Comparison of ENCODE assay signal across 17 cellular contexts in the genomic region with DNA sequence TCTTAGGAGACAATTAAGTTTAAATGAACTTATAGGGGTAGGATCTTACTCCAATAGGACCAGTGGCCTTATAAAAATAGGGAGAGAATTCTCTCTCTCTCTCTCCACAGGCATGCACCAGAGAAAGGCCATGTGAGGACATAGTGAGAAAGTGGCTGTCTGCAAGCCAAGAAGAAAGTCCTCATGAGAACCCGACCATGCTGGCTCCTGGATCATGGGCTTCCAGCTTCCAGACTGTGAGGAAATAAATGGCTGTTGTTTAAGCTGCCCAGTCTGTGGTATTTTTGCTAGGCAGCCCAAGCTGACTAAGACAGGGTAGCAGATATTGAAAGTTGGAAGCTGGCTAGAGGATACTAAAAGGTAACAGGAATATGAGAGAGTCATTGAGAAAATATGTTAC.
DNase-seq lines count a peak whose midpoint lies in the region; ATAC-seq and TF ChIP-seq lines count a peak whose summit lies in the region.
"Had no signal": no experiment of that assay in that cellular context is flagged by ENCODE, and none has a peak within 500 bp of the region (broad histone marks: within the 10 kb centered on the region; RNA-seq: fewer than 3 reads in every experiment).

No MANE protein-coding gene starts in this region.

- no peaks in the 10 kb centered on the region for H3F3A ChIP-seq in GM23248 (ENCODE audit: insufficient read depth)

- no peak overlapping the region for H2AFZ ChIP-seq in GM23248
- H2AFZ ChIP-seq: GM23338 had no signal

- no peak for TF ChIP-seq EP300 in gastroesophageal sphincter (IDR thresholded peaks at IDR 0.05)

- no peaks in the 10 kb centered on the region for H3K79me2 ChIP-seq in GM23248 (ENCODE audit: insufficient read depth)

- H3K9me3 ChIP-seq in GM23248 (ENCODE audit: low read depth) (no peaks in the 10 kb centered on the region), adipocyte (ENCODE audit: control insufficient read depth, low read length) (peaks cover 31% of the 10 kb centered on the region), gastroesophageal sphincter (peaks cover 0 to 10% (median 0%) of the 10 kb centered on the region in 3 donors)
- H3K9me3 ChIP-seq: HAP-1 had no signal

- no peaks in the 10 kb centered on the region for H3K9me2 ChIP-seq in GM23248 (ENCODE audit: insufficient read depth)

- H3K36me3 ChIP-seq in GM23248 (ENCODE audit: low read depth): no peaks in the 10 kb centered on the region
- H3K36me3 ChIP-seq in adipocyte (ENCODE audit: control insufficient read depth, insufficient read depth, low read length, severe bottlenecking): no peaks in the 10 kb centered on the region
- no peaks in the 10 kb centered on the region for H3K36me3 ChIP-seq in gastroesophageal sphincter
- H3K36me3 ChIP-seq: HAP-1, SJCRH30 had no signal

- H4K20me1 ChIP-seq in GM23248 (ENCODE audit: insufficient read depth): no peaks in the 10 kb centered on the region

- H3K4me3 ChIP-seq in GM23248 (no peak overlapping the region), adipocyte (ENCODE audit: low read length) (no peak overlapping the region), gastroesophageal sphincter (no peak overlapping the region)
- H3K4me3 ChIP-seq: GM23338, HAP-1, SJCRH30 had no signal

- H3K4me1 ChIP-seq in GM23248 (ENCODE audit: insufficient read depth): no peaks in the 10 kb centered on the region
- peaks cover 2% of the 10 kb centered on the region for H3K4me1 ChIP-seq in adipocyte (ENCODE audit: control insufficient read depth, insufficient read depth, low read length)
- peaks cover 0 to 19% (median 4%) of the 10 kb centered on the region in 3 donors for H3K4me1 ChIP-seq in gastroesophageal sphincter
- H3K4me1 ChIP-seq: HAP-1, SJCRH30 had no signal

- TF ChIP-seq CTCF in gastroesophageal sphincter (IDR thresholded peaks at IDR 0.05): no peak

- peak; percentile 68 for ATAC-seq in gastroesophageal sphincter
- ATAC-seq in HG03571 (IDR thresholded peaks at IDR 0.05; ENCODE audit: unreplicated experiment): no peak
- ATAC-seq in GM21825 (IDR thresholded peaks at IDR 0.05; ENCODE audit: unreplicated experiment): no peak
- ATAC-seq: GM23338 had no signal

- peak; percentile 17 for DNase-seq in GM23248
- DNase-seq in adipocyte (ENCODE audit: low read depth): peak; percentile 33
- peak; percentile 25 for DNase-seq in medulla oblongata (ENCODE audit: extremely low spot score)
- no peak for DNase-seq in DMS53 treated with DMSO at 0.1 percent for 48 hours (lab: John Stamatoyannopoulos, UW; ENCODE audit: unreplicated experiment)
- no peak for DNase-seq in activated gamma-delta T cell (lab: John Stamatoyannopoulos, UW)
- DNase-seq: DMS79, NCI-H1417, NCI-H1694 treated with DMSO at 0.1 percent for 48 hours, NCI-H2081 treated with DMSO at 0.1 percent for 48 hours, NCI-H748 treated with DMSO at 0.1 percent for 48 hours, SJCRH30 had no signal

- 0% methylated on average over 1 of the region's 1 CpG for WGBS in GM23248 (ENCODE audit: low coverage in 1 of 2, low lambda C conversion rate in 2 of 2, missing lambda C conversion rate in 2 of 2), 2 experiments
- WGBS in gastroesophageal sphincter (ENCODE audit: low coverage in 1 of 2), 2 donors: 0 to 56% methylated on average over 1 of the region's 1 CpG

- H3K27ac ChIP-seq in GM23248 (no peak overlapping the region), gastroesophageal sphincter (no peak overlapping the region)
- H3K27ac ChIP-seq: KMS-11, SJCRH30 had no signal

- H3K27me3 ChIP-seq in GM23248 (replicated peaks; ENCODE audit: insufficient read depth): no peaks in the 10 kb centered on the region
- no peaks in the 10 kb centered on the region for H3K27me3 ChIP-seq in adipocyte (replicated peaks; ENCODE audit: control insufficient read depth, insufficient read depth, low read length)
- no peaks in the 10 kb centered on the region for H3K27me3 ChIP-seq in gastroesophageal sphincter
- H3K27me3 ChIP-seq: SJCRH30 had no signal

- no peak for TF ChIP-seq POLR2A in gastroesophageal sphincter (IDR thresholded peaks at IDR 0.05)

- no peak overlapping the region for H3K4me2 ChIP-seq in GM23248 (ENCODE audit: unreplicated experiment)
- H3K4me2 ChIP-seq: GM23338, KMS-11 had no signal

- in situ Hi-C loops in GM23248 (cut with MboI): no loop called here

- no peak overlapping the region for H3K9ac ChIP-seq in GM23248
- H3K9ac ChIP-seq in adipocyte (ENCODE audit: low read length): no peak overlapping the region
- H3K9ac ChIP-seq: KMS-11 had no signal

Comparison
In these comparisons a context has a peak if more than half of its experiments do, and no peak if none do; other contexts are left out.
1. DNase-seq: peak in GM23248 (single experiment), adipocyte (single experiment) and medulla oblongata (single experiment); none in DMS53 treated with DMSO at 0.1 percent for 48 hours (single experiment) and activated gamma-delta T cell (single experiment).